ENCODE assay signal across 20 cellular contexts in the genomic region with DNA sequence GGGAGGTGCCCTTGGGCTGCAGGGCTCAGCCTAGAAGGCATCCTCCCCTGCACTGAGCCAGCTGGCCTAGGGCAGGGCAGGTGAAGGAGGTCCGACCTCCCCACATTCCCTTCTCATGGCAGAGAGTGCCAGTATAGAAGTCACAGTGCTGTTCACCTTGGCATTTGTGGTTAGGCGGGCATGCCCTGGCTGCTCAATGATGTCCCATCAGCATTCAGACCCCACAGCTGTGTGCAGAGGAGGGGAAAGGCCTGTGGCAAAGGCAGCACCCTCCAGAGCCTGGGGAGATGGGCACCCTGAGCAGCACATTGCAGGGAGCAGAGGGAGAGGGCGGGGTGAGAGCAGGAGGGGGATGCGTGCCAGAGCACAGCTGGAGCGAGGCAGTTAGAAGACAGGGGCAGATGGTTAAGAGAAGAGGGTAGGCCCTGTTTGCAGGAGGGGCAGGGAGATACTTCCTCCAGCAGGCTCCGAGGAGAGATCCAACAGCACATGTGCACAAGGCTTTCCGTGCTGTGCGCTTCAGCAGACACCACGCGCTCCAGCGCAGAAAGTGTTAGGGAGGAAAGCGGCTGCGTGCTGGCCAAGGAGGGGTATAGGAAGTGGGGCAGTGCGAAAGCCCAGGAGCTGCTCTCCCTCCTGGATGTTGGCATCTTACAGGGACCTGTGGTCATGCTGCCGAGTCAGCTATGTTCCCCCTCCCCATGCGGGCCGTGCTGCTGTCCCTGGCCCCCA.
"Had no signal": no experiment of that assay in that cellular context is flagged by ENCODE, and none has a peak within 500 bp of the region (broad histone marks: within the 10 kb centered on the region; RNA-seq: fewer than 3 reads in every experiment).

No MANE protein-coding gene starts in this region.

- ATAC-seq: activated T-cell treated with anti-CD3 and anti-CD28 coated beads, Interleukin-2, amount 50 U/mL, for 72 hours; foreskin keratinocyte; left lung; sciatic nerve; stimulated activated memory B cell treated with anti-CD40 and anti-IgM and Interleukin-4, amounts not matched to agents 10 μg/mL and 1 μg/mL and 100 μg/mL, for 72 hours had no signal

- H3K36me3 ChIP-seq: ascending aorta, colonic mucosa, thoracic aorta, upper lobe of left lung, WERI-Rb-1 had no signal

- H3K4me1 ChIP-seq: ascending aorta, colonic mucosa, foreskin keratinocyte, left lung, upper lobe of left lung had no signal

- H3K4me3 ChIP-seq: ascending aorta, colonic mucosa, left lung, thoracic aorta, upper lobe of left lung had no signal

- H3K27ac ChIP-seq: ascending aorta, colonic mucosa, epithelial cell of prostate, foreskin keratinocyte, left lung, thoracic aorta, upper lobe of left lung, WERI-Rb-1 had no signal

- DNase-seq: activated CD4-positive, alpha-beta T cell treated with anti-CD3 and anti-CD28 coated beads for 1 hour; activated CD4-positive, alpha-beta T cell treated with anti-CD3 and anti-CD28 coated beads, Interleukin-2, amount 50 U/mL, for 4 hours; activated effector memory CD4-positive, alpha-beta T cell treated with anti-CD3 and anti-CD28 coated beads, Interleukin-2, amount 50 U/mL, for 16 hours; activated T-cell treated with anti-CD3 and anti-CD28 coated beads, Interleukin-2, amount 50 U/mL, for 72 hours; colonic mucosa; endodermal cell; foreskin keratinocyte; glutamatergic neuron; hypothalamus; midbrain; nucleus accumbens; stimulated activated CD4-positive, alpha-beta T cell treated with anti-CD3 and anti-CD28 coated beads, Interleukin-4, amount 100 ng/mL, for 4 hours; WERI-Rb-1 had no signal

- H3K9me3 ChIP-seq: colonic mucosa had no signal

- H3K27me3 ChIP-seq: ascending aorta, colonic mucosa, foreskin keratinocyte, upper lobe of left lung had no signal
